Comparison of ENCODE assay signal across 9 cellular contexts in genomic region chr6:41798901-41799300, GRCh38. TPM values are rescaled to one million over a fixed set of nuclear protein-coding genes. Genes with fewer than 3 reads are reported as not detected.
"Had no signal": no experiment of that assay in that cellular context is flagged by ENCODE, and none has a peak within 500 bp of the region (broad histone marks: within the 10 kb centered on the region; RNA-seq: fewer than 3 reads in every experiment).

No MANE protein-coding gene starts in this region.

- H3K4me3 Mint-ChIP-seq: IgD-negative memory B cell had no signal

- H3K4me3 ChIP-seq: GM23248, HAP-1 had no signal

- DNase-seq: GM23248, GOT3, H7, KBM-7 had no signal

- H3K27ac ChIP-seq: GM23248, HL-60 had no signal

- H3K4me1 ChIP-seq: HAP-1 had no signal

- H3K9me3 ChIP-seq: HAP-1 had no signal

- H3K9me3 Mint-ChIP-seq: IgD-negative memory B cell had no signal

- H3K27me3 Mint-ChIP-seq: IgD-negative memory B cell had no signal

- H3K9ac ChIP-seq: GM23248 had no signal

- H2AFZ ChIP-seq: GM23248 had no signal

RNA-seq across cellular contexts. Expression of gene PRICKLE4, which starts 18.3 kb away (rescaled TPM):
- total RNA-seq: H4, H7 had no signal

RNA-seq across cellular contexts. Expression of gene PGC, which starts 51.7 kb away (rescaled TPM):
- total RNA-seq: GM23248, H4, H7, HT1080 had no signal
